In the genomic region with DNA sequence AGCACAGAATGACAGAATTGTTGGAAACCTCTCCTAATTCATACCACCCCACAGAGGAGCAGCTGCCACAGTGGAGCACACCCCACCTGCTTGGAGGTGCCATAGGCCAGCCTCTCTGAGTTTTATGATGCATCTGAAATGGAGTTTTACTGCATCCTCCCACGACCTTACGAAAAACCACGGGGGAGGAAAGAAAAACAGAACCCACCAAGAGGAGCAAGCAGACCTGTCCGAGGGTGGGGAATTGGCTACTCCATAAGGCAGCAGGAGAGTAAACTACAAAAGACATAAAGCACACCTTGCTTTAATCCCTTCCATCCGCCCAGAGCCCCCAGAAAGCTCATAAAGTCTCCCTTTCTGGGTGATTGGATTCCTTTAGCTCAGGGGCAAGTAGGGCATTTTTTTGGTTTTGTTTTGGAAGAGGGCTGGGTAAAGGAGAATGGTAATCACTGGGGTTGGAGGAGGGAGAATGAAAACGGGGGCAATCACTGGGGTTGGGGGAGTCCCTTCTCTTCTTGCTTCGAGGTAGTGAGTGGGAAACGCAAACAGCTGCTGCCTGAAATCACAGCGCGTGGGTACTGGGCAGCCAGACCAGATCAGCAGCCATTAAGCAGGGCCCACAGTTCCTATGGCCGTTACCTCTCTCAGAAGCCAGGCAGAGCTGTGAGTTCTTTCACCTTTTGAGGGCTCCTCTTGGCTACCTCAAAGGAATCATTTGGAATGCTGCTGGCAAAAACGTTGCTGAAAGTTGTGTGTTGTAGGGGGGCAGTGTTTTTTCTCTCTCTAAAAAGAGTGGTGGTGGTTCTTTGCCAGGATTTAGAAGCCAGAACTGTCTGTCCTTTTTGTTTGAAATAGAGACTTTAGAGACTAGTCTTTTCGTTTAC, we compare ENCODE assay signal across 9 cellular contexts.
DNase-seq lines count a peak whose midpoint lies in the region; ATAC-seq and TF ChIP-seq lines count a peak whose summit lies in the region.
"Had no signal": no experiment of that assay in that cellular context is flagged by ENCODE, and none has a peak within 500 bp of the region (broad histone marks: within the 10 kb centered on the region; RNA-seq: fewer than 3 reads in every experiment).

No MANE protein-coding gene starts in this region.

- H3K4me1 ChIP-seq in breast epithelium (no peaks in the 10 kb centered on the region), tibial artery (peaks cover 4 to 33% (median 24%) of the 10 kb centered on the region in 4 donors)

- no peaks in the 10 kb centered on the region for H3K36me3 Mint-ChIP-seq in activated CD8-positive, alpha-beta T cell treated with anti-CD3 and anti-CD28 coated beads for 36 hours (ENCODE audit: low read depth)
- no peaks in the 10 kb centered on the region for H3K36me3 Mint-ChIP-seq in activated CD8-positive, alpha-beta T cell treated with anti-CD3 and anti-CD28 coated beads, Interleukin-2, amount 10 ng/mL, durations not matched to agents 7 days and 5 days (ENCODE audit: low read depth)
- peaks cover 8% of the 10 kb centered on the region for H3K36me3 Mint-ChIP-seq in nephron (ENCODE audit: low read depth)

- H3K4me3 ChIP-seq in breast epithelium (no peak overlapping the region), tibial artery (no peak overlapping the region), MG63 (no peak overlapping the region)

- no peak for TF ChIP-seq POLR2A in breast epithelium (IDR thresholded peaks at IDR 0.05)

- no peaks in the 10 kb centered on the region for H3K9me3 ChIP-seq in breast epithelium
- no peaks in the 10 kb centered on the region for H3K9me3 ChIP-seq in tibial artery
- no peaks in the 10 kb centered on the region for H3K9me3 ChIP-seq in MG63

- H3K9me3 Mint-ChIP-seq in activated CD8-positive, alpha-beta T cell treated with anti-CD3 and anti-CD28 coated beads for 36 hours, result no peaks in the 10 kb centered on the region
- no peaks in the 10 kb centered on the region for H3K9me3 Mint-ChIP-seq in activated CD8-positive, alpha-beta T cell treated with anti-CD3 and anti-CD28 coated beads, Interleukin-2, amount 10 ng/mL, durations not matched to agents 7 days and 5 days (ENCODE audit: insufficient read depth)
- peaks cover 4% of the 10 kb centered on the region for H3K9me3 Mint-ChIP-seq in nephron

- POLR2A ChIA-PET in activated CD8-positive, alpha-beta T cell treated with anti-CD3 and anti-CD28 coated beads for 36 hours (lab: Charles Lee), result no interaction called here
- POLR2A ChIA-PET in activated CD8-positive, alpha-beta T cell treated with anti-CD3 and anti-CD28 coated beads, Interleukin-2, amount 10 ng/mL, durations not matched to agents 7 days and 5 days (lab: Charles Lee), result no interaction called here

- peak; percentile 24 for ATAC-seq in activated CD8-positive, alpha-beta T cell treated with anti-CD3 and anti-CD28 coated beads for 36 hours
- ATAC-seq in activated CD8-positive, alpha-beta T cell treated with anti-CD3 and anti-CD28 coated beads, Interleukin-2, amount 10 ng/mL, durations not matched to agents 7 days and 5 days, result no peak

- H3K36me3 ChIP-seq in breast epithelium (no peaks in the 10 kb centered on the region), tibial artery (no peaks in the 10 kb centered on the region), MG63 (no peaks in the 10 kb centered on the region)

- H3K27ac ChIP-seq in breast epithelium, result peak overlapping the region; percentile 72 to 73
- H3K27ac ChIP-seq in tibial artery, result peak overlapping the region; percentile 68 to 86

- no peak overlapping the region for H3K4me3 Mint-ChIP-seq in activated CD8-positive, alpha-beta T cell treated with anti-CD3 and anti-CD28 coated beads for 36 hours
- H3K4me3 Mint-ChIP-seq in activated CD8-positive, alpha-beta T cell treated with anti-CD3 and anti-CD28 coated beads, Interleukin-2, amount 10 ng/mL, durations not matched to agents 7 days and 5 days, result no peak overlapping the region
- H3K4me3 Mint-ChIP-seq in nephron, result no peak overlapping the region

- H3K4me1 Mint-ChIP-seq in activated CD8-positive, alpha-beta T cell treated with anti-CD3 and anti-CD28 coated beads for 36 hours (ENCODE audit: low read depth), result peaks cover 19% of the 10 kb centered on the region
- H3K4me1 Mint-ChIP-seq in activated CD8-positive, alpha-beta T cell treated with anti-CD3 and anti-CD28 coated beads, Interleukin-2, amount 10 ng/mL, durations not matched to agents 7 days and 5 days (ENCODE audit: low read depth), result peaks cover 14% of the 10 kb centered on the region
- H3K4me1 Mint-ChIP-seq in nephron, result peaks cover 60% of the 10 kb centered on the region

- TF ChIP-seq CTCF in activated CD8-positive, alpha-beta T cell treated with anti-CD3 and anti-CD28 coated beads for 36 hours (IDR thresholded peaks at IDR 0.05), result no peak
- TF ChIP-seq CTCF in breast epithelium (IDR thresholded peaks at IDR 0.05) (no peak), nephron (IDR thresholded peaks at IDR 0.05; ENCODE audit: unreplicated experiment in 3 of 3) (no peak), tibial artery (IDR thresholded peaks at IDR 0.05) (no peak)

- CTCF ChIA-PET in activated CD8-positive, alpha-beta T cell treated with anti-CD3 and anti-CD28 coated beads for 36 hours (lab: Charles Lee), result interaction anchor here (1.0 to 1.2 kb wide), 3 partner anchors 16 to 416 kb away, joined by 3 to 4 read pairs (median 3); no protein-coding TSS in a partner anchor
- CTCF ChIA-PET in activated CD8-positive, alpha-beta T cell treated with anti-CD3 and anti-CD28 coated beads, Interleukin-2, amount 10 ng/mL, durations not matched to agents 7 days and 5 days (lab: Charles Lee), result interaction anchor here (1.5 kb wide), 1 partner anchor 110 kb away, joined by 5 read pairs; no protein-coding TSS in a partner anchor

- no peaks in the 10 kb centered on the region for H3K27me3 ChIP-seq in breast epithelium
- H3K27me3 ChIP-seq in tibial artery, result no peaks in the 10 kb centered on the region
- no peaks in the 10 kb centered on the region for H3K27me3 ChIP-seq in MG63

- DNase-seq in activated CD8-positive, alpha-beta T cell treated with anti-CD3 and anti-CD28 coated beads for 36 hours, result no peak
- no peak for DNase-seq in activated CD8-positive, alpha-beta T cell treated with anti-CD3 and anti-CD28 coated beads, Interleukin-2, amount 10 ng/mL, durations not matched to agents 7 days and 5 days
- no peak for DNase-seq in breast epithelium (ENCODE audit: low spot score in 2 of 2)
- DNase-seq in tibial artery, result no peak
- DNase-seq in HuH-7 (ENCODE audit: low spot score), result no peak
- DNase-seq in MG63, result no peak
- DNase-seq in foreskin melanocyte, result no peak
- DNase-seq: NCI-H1417 had no signal

- H3K27me3 Mint-ChIP-seq in activated CD8-positive, alpha-beta T cell treated with anti-CD3 and anti-CD28 coated beads for 36 hours, result no peaks in the 10 kb centered on the region
- H3K27me3 Mint-ChIP-seq in activated CD8-positive, alpha-beta T cell treated with anti-CD3 and anti-CD28 coated beads, Interleukin-2, amount 10 ng/mL, durations not matched to agents 7 days and 5 days (ENCODE audit: low read depth), result no peaks in the 10 kb centered on the region
- H3K27me3 Mint-ChIP-seq in nephron (ENCODE audit: low read depth), result no peaks in the 10 kb centered on the region

- intact Hi-C loops in activated CD8-positive, alpha-beta T cell treated with anti-CD3 and anti-CD28 coated beads for 36 hours (cut with micrococcal nuclease), result no loop called here
- intact Hi-C loops in breast epithelium (cut with DNase I; ENCODE audit: low total_unique reads), result no loop called here
- intact Hi-C loops in tibial artery (cut with DNase I; ENCODE audit: low total_unique reads), result no loop called here

- peak overlapping the region; percentile 28 for H3K27ac Mint-ChIP-seq in activated CD8-positive, alpha-beta T cell treated with anti-CD3 and anti-CD28 coated beads for 36 hours
- no peak overlapping the region for H3K27ac Mint-ChIP-seq in activated CD8-positive, alpha-beta T cell treated with anti-CD3 and anti-CD28 coated beads, Interleukin-2, amount 10 ng/mL, durations not matched to agents 7 days and 5 days
- peak overlapping the region; percentile 95 to 99 (median 95) for H3K27ac Mint-ChIP-seq in nephron
